Comparison of ENCODE assay signal across 1 cellular context in the genomic region with DNA sequence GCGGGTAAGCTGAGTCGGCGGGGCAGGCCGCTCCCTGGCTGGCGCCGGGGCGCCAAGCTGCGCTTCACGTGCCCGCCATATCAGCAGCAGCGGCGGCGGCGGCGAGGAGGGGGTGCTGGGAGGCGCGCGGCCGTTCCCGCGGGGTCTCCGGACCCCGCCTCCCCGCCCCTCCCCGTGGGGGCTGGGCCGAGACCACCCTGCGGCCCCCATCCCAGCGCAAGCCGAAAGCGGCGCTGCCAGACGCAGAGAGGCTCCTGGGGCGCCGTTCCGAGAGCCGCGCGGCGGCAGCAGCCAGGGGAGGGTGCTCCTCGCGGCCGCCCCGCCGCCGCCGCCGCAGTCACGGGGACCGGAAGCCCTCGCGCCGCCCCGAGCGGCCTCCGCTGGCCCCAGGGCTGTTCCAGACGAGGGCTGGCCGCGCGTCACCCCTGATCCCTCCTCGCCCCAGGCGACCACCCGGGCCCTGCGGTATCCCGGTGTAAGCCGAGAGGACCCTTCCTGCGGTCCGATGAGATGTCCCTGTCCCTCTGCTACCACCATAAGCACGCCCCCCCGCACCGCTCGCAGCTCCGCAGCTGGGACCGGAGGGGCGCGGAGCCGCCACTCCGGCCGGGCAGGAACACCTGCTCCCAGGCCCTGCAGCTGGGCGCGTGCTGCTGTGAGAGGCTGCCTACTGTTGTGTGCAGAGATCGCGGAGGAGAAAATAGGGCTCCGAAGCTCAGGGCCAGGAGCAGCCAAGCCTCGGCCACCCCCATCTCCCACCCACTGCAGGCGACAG.
TF ChIP-seq lines count a peak whose summit lies in the region.

No MANE protein-coding gene starts in this region.

TF ChIP-seq in H1, 55 proteins besides CTCF, POLR2A, EP300 and RAD21 (continued from another document):
- TF ChIP-seq, protein P1, sequence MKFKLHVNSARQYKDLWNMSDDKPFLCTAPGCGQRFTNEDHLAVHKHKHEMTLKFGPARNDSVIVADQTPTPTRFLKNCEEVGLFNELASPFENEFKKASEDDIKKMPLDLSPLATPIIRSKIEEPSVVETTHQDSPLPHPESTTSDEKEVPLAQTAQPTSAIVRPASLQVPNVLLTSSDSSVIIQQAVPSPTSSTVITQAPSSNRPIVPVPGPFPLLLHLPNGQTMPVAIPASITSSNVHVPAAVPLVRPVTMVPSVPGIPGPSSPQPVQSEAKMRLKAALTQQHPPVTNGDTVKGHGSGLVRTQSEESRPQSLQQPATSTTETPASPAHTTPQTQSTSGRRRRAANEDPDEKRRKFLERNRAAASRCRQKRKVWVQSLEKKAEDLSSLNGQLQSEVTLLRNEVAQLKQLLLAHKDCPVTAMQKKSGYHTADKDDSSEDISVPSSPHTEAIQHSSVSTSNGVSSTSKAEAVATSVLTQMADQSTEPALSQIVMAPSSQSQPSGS (IDR thresholded peaks at IDR 0.05; ENCODE audit: low read length), result no peak
